Comparison of ENCODE assay signal across 15 cellular contexts in genomic region chr1:33119532-33120217, GRCh38. TPM values are rescaled to one million over a fixed set of nuclear protein-coding genes. Genes with fewer than 3 reads are reported as not detected.
DNase-seq lines count a peak whose midpoint lies in the region; ATAC-seq, FAIRE-seq and TF ChIP-seq lines count a peak whose summit lies in the region.
"Had no signal": no experiment of that assay in that cellular context is flagged by ENCODE, and none has a peak within 500 bp of the region (broad histone marks: within the 10 kb centered on the region; RNA-seq: fewer than 3 reads in every experiment).

No MANE protein-coding gene starts in this region.

- FAIRE-seq in GM18507 (lab: Jason Lieb, UNC) (peak; percentile 56), bronchial epithelial cell (lab: Jason Lieb, UNC) (no peak)

- no peak overlapping the region for H3K27ac ChIP-seq in neuronal stem cell (replicated peaks; ENCODE audit: low read length)
- H3K27ac ChIP-seq in Peyer's patch: no peak overlapping the region
- H3K27ac ChIP-seq: gastrocnemius medialis, RWPE1, thyroid gland had no signal

- H3K4me1 ChIP-seq in neuronal stem cell (ENCODE audit: control insufficient read depth in 2 of 2, insufficient read depth in 1 of 2, low read depth in 1 of 2, low read length in 2 of 2) (peaks cover 0 to 3% of the 10 kb centered on the region in 2 donors), Peyer's patch (no peaks in the 10 kb centered on the region)
- H3K4me1 ChIP-seq: gastrocnemius medialis, thyroid gland had no signal

- H3K9ac ChIP-seq in neuronal stem cell (ENCODE audit: low read depth, low read length, poor library complexity): peak overlapping the region; percentile 25

- H3K4me2 ChIP-seq in neuronal stem cell (ENCODE audit: insufficient read depth, low read length, poor library complexity, severe bottlenecking): no peak overlapping the region

- peak overlapping the region; percentile 16 for H2BK120ac ChIP-seq in neuronal stem cell (ENCODE audit: low read depth, low read length)

- no peak for DNase-seq in GM18507 (ENCODE audit: extremely low spot score, insufficient read length, low read depth)
- DNase-seq in bronchial epithelial cell (ENCODE audit: low read depth): no peak
- DNase-seq in neuronal stem cell (ENCODE audit: low spot score): no peak
- no peak for DNase-seq in DMS153 (lab: John Stamatoyannopoulos, UW)
- DNase-seq in Peyer's patch: no peak
- no peak for DNase-seq in NCI-H524 treated with DMSO at 0.1 percent for 48 hours (lab: John Stamatoyannopoulos, UW)
- DNase-seq in HUDEP-2 (lab: John Stamatoyannopoulos, UW; ENCODE audit: unreplicated experiment in 76 of 76): no peak
- DNase-seq: Calu3, dermis blood vessel endothelial cell, gastrocnemius medialis, left cardiac atrium, NCI-H2171, thyroid gland had no signal

- H3K4ac ChIP-seq in neuronal stem cell (ENCODE audit: low read length): no peak overlapping the region

- no CpG with 5 or more reads among the region's 16 CpGs for WGBS in neuronal stem cell (ENCODE audit: extremely low coverage in 2 of 2, insufficient read length in 2 of 2, insufficient replicate concordance in 1 of 2), 2 donors

- ATAC-seq in HG03066 (IDR thresholded peaks at IDR 0.05; ENCODE audit: low read depth, unreplicated experiment): peak; percentile 67
- ATAC-seq: gastrocnemius medialis had no signal

- H3K23ac ChIP-seq in neuronal stem cell (ENCODE audit: low read depth, low read length, poor library complexity): peak overlapping the region; percentile 53

- H3K14ac ChIP-seq in neuronal stem cell (ENCODE audit: low read length): no peak overlapping the region

- no peaks in the 10 kb centered on the region for H3K79me1 ChIP-seq in neuronal stem cell (ENCODE audit: low read depth, low read length)

- peak overlapping the region; percentile 58 for H2AK5ac ChIP-seq in neuronal stem cell (ENCODE audit: low read depth, low read length)

- H2BK12ac ChIP-seq in neuronal stem cell (ENCODE audit: low read length): no peak overlapping the region

- H2BK15ac ChIP-seq in neuronal stem cell (ENCODE audit: low read length): no peak overlapping the region

- H2AFZ ChIP-seq in neuronal stem cell (ENCODE audit: low read length): no peak overlapping the region

- no peak overlapping the region for H3K18ac ChIP-seq in neuronal stem cell (ENCODE audit: low read length)

- H3K4me3 ChIP-seq in bronchial epithelial cell (ENCODE audit: low read depth, low read length) (no peak overlapping the region), neuronal stem cell (ENCODE audit: low read length in 2 of 2) (no peak overlapping the region), Peyer's patch (no peak overlapping the region)
- H3K4me3 ChIP-seq: gastrocnemius medialis, thyroid gland had no signal

- peak; percentile 21 for TF ChIP-seq CTCF in bronchial epithelial cell (IDR thresholded peaks at IDR 0.05; ENCODE audit: insufficient read depth, low read length, severe bottlenecking)
- TF ChIP-seq CTCF in Peyer's patch (IDR thresholded peaks at IDR 0.05): no peak

- no peak overlapping the region for H4K8ac ChIP-seq in neuronal stem cell (ENCODE audit: low read depth, low read length)

- H3K9me3 ChIP-seq in neuronal stem cell (replicated peaks in 1 of 2; ENCODE audit: control insufficient read depth in 2 of 2, insufficient read depth in 1 of 2, low read depth in 1 of 2, low read length in 2 of 2) (no peaks in the 10 kb centered on the region), Peyer's patch (no peaks in the 10 kb centered on the region)
- H3K9me3 ChIP-seq: gastrocnemius medialis, thyroid gland had no signal

- no peak overlapping the region for H4K91ac ChIP-seq in neuronal stem cell (ENCODE audit: low read depth, low read length, poor library complexity)

- H3K27me3 ChIP-seq in bronchial epithelial cell (ENCODE audit: control insufficient read depth, insufficient read depth, low read length) (no peaks in the 10 kb centered on the region), neuronal stem cell (ENCODE audit: control insufficient read depth in 3 of 3, insufficient read depth in 3 of 3, low read depth in 1 of 3, low read length in 3 of 3) (peaks cover 0 to 2% (median 0%) of the 10 kb centered on the region in 3 experiments), Peyer's patch (no peaks in the 10 kb centered on the region)
- H3K27me3 ChIP-seq: gastrocnemius medialis, thyroid gland had no signal

- no peak overlapping the region for H2BK5ac ChIP-seq in neuronal stem cell (ENCODE audit: low read length)

- H3K36me3 ChIP-seq in bronchial epithelial cell (ENCODE audit: control insufficient read depth, insufficient read depth, low read length): no peaks in the 10 kb centered on the region
- no peaks in the 10 kb centered on the region for H3K36me3 ChIP-seq in neuronal stem cell (replicated peaks in 1 of 2; ENCODE audit: control insufficient read depth in 2 of 2, insufficient read depth in 2 of 2, low read length in 2 of 2)
- H3K36me3 ChIP-seq in Peyer's patch: no peaks in the 10 kb centered on the region
- H3K36me3 ChIP-seq: gastrocnemius medialis, thyroid gland had no signal

- TF ChIP-seq POLR2A in Peyer's patch (IDR thresholded peaks at IDR 0.05): no peak

RNA-seq across cellular contexts. Expression of gene AZIN2, which starts 38.7 kb away (rescaled TPM):
- total RNA-seq in bronchial epithelial cell: 1.3 and 1.5 TPM in 2 replicates
- 5.9 TPM for polyA plus RNA-seq in neuronal stem cell (2013, experiment 1 of 2)
- 6.1 TPM for polyA plus RNA-seq in neuronal stem cell (2013, experiment 2 of 2)
- total RNA-seq in Peyer's patch: 10 to 100 TPM in 1 of 4 donors, 1 to 10 TPM in 2, under 1 TPM in 1; 0.95 to 26.4 (median 2.2) TPM
